8 cellular contexts compared by ENCODE assay signal in genomic region chr1:25566730-25567341, GRCh38. TPM values are rescaled to one million over a fixed set of nuclear protein-coding genes. Genes with fewer than 3 reads are reported as not detected.
DNase-seq lines count a peak whose midpoint lies in the region; ATAC-seq and TF ChIP-seq lines count a peak whose summit lies in the region.

No MANE protein-coding gene starts in this region.

- H3K9me3 ChIP-seq in SK-N-SH, result no peaks in the 10 kb centered on the region
- no peaks in the 10 kb centered on the region for H3K9me3 ChIP-seq in hepatocyte (ENCODE audit: low read depth)

- no peak for ATAC-seq in SK-N-SH treated with all-trans-retinoic acid at 6 μM for 48 hours
- no peak for ATAC-seq in GM18505 (IDR thresholded peaks at IDR 0.05; ENCODE audit: unreplicated experiment)
- ATAC-seq in HG02884 (IDR thresholded peaks at IDR 0.05; ENCODE audit: unreplicated experiment), result no peak

- H3K36me3 ChIP-seq in SK-N-SH (replicated peaks in 1 of 2; ENCODE audit: control insufficient read depth in 1 of 2, insufficient read depth in 2 of 2, low read length in 1 of 2), result peaks cover 0 to 4% of the 10 kb centered on the region in 2 experiments
- no peaks in the 10 kb centered on the region for H3K36me3 ChIP-seq in hepatocyte (replicated peaks; ENCODE audit: insufficient read depth, low read depth)

- TF ChIP-seq RAD21 in SK-N-SH (IDR thresholded peaks at IDR 0.05; ENCODE audit: low read length), result no peak

- H3F3A ChIP-seq in SK-N-SH (replicated peaks; ENCODE audit: insufficient read depth), result peaks cover 7% of the 10 kb centered on the region

- TF ChIP-seq EP300 in SK-N-SH (IDR thresholded peaks at IDR 0.05; ENCODE audit: borderline replicate concordance in 1 of 2, low read depth in 1 of 2, low read length in 1 of 2), result no peak

- H3K27me3 ChIP-seq in SK-N-SH (ENCODE audit: insufficient read depth) (no peaks in the 10 kb centered on the region), hepatocyte (no peaks in the 10 kb centered on the region)

- peak; percentile 54 for DNase-seq in SK-N-SH
- peak; percentile 21 for DNase-seq in activated naive CD8-positive, alpha-beta T cell treated with anti-CD3 and anti-CD28 coated beads, Interleukin-2, amount 50 U/mL, for 16 hours (ENCODE audit: low read depth, low spot score)
- DNase-seq in hepatocyte (ENCODE audit: low spot score), result peak; percentile 55
- peak; percentile 80 for DNase-seq in superior temporal gyrus (ENCODE audit: extremely low spot score)
- DNase-seq in central memory CD4-positive, alpha-beta T cell, result no peak

- TF ChIP-seq CTCF in SK-N-SH (IDR thresholded peaks at IDR 0.05) (no peak), hepatocyte (IDR thresholded peaks at IDR 0.05; ENCODE audit: poor library complexity) (no peak)

- H3K4me2 ChIP-seq in SK-N-SH (no peak overlapping the region), hepatocyte (no peak overlapping the region)

- H2AFZ ChIP-seq in SK-N-SH (ENCODE audit: low read depth) (no peak overlapping the region), hepatocyte (no peak overlapping the region)

- TF ChIP-seq POLR2A in GM18505 (IDR thresholded peaks at IDR 0.05; ENCODE audit: borderline replicate concordance, extremely low read depth, insufficient read depth, insufficient read length), result no peak

- peaks cover 0 to 11% of the 10 kb centered on the region in 2 experiments; a peak in 3 of 4 replicates for H3K4me1 ChIP-seq in SK-N-SH (ENCODE audit: control insufficient read depth in 1 of 2, insufficient read depth in 2 of 2, low read depth in 1 of 2, low read length in 1 of 2)
- H3K4me1 ChIP-seq in hepatocyte (ENCODE audit: insufficient read depth), result peaks cover 38% of the 10 kb centered on the region

- no peaks in the 10 kb centered on the region for H3K9me2 ChIP-seq in SK-N-SH
- no peaks in the 10 kb centered on the region for H3K9me2 ChIP-seq in hepatocyte (replicated peaks; ENCODE audit: insufficient read depth)

- POLR2A ChIA-PET in SK-N-SH (lab: Yijun Ruan, JAX), result no interaction called here

- 91% methylated on average over 21 of the region's 21 CpGs for WGBS in SK-N-SH (ENCODE audit: low lambda C conversion rate)
- WGBS in hepatocyte (ENCODE audit: low lambda C conversion rate, missing lambda C conversion rate), result 72% methylated on average over 21 of the region's 21 CpGs

- H3K79me2 ChIP-seq in SK-N-SH (ENCODE audit: insufficient read depth) (no peaks in the 10 kb centered on the region), hepatocyte (no peaks in the 10 kb centered on the region)

- no peak overlapping the region for H3K9ac ChIP-seq in SK-N-SH

- H3K27ac ChIP-seq in SK-N-SH (ENCODE audit: low read depth in 2 of 2, low read length in 1 of 2), result no peak overlapping the region
- peak overlapping the region; percentile 95 for H3K27ac ChIP-seq in hepatocyte

- CTCF ChIA-PET in SK-N-SH (lab: Yijun Ruan, JAX), result interaction anchor here (0.8 to 1.7 kb wide), 4 partner anchors 11 to 42 kb away, joined by 3 to 10 read pairs (median 4); no protein-coding TSS in a partner anchor

- H4K20me1 ChIP-seq in SK-N-SH (ENCODE audit: insufficient read depth), result no peaks in the 10 kb centered on the region
- no peaks in the 10 kb centered on the region for H4K20me1 ChIP-seq in hepatocyte (ENCODE audit: insufficient read depth, poor library complexity, severe bottlenecking)

- H3K4me3 ChIP-seq in SK-N-SH (ENCODE audit: low read depth in 2 of 2, low read length in 1 of 2) (no peak overlapping the region), hepatocyte (no peak overlapping the region)

TF ChIP-seq in SK-N-SH, 30 proteins besides CTCF, POLR2A, EP300 and RAD21:
- no peak for TF ChIP-seq TCF12 (IDR thresholded peaks at IDR 0.05)
- TF ChIP-seq, protein P1, sequence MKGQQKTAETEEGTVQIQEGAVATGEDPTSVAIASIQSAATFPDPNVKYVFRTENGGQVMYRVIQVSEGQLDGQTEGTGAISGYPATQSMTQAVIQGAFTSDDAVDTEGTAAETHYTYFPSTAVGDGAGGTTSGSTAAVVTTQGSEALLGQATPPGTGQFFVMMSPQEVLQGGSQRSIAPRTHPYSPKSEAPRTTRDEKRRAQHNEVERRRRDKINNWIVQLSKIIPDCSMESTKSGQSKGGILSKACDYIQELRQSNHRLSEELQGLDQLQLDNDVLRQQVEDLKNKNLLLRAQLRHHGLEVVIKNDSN (IDR thresholded peaks at IDR 0.05; ENCODE audit: borderline replicate concordance, low read depth), result no peak

TF ChIP-seq in SK-N-SH treated with all-trans-retinoic acid at 6 μM for 48 hours, 23 proteins besides CTCF, POLR2A, EP300 and RAD21 (continues in another document):
- TF ChIP-seq ZNF70 (CRISPR knock-in tag; IDR thresholded peaks at IDR 0.05) (no peak), ZFP3 (CRISPR knock-in tag; IDR thresholded peaks at IDR 0.05) (no peak), SNAI2 (CRISPR knock-in tag; IDR thresholded peaks at IDR 0.05) (no peak), RARB (CRISPR knock-in tag; IDR thresholded peaks at IDR 0.05) (no peak), TOX (CRISPR knock-in tag; IDR thresholded peaks at IDR 0.05; ENCODE audit: borderline replicate concordance) (no peak), OSR1 (CRISPR knock-in tag; IDR thresholded peaks at IDR 0.05) (no peak), POU6F1 (CRISPR knock-in tag; IDR thresholded peaks at IDR 0.05; ENCODE audit: borderline replicate concordance, low read depth) (no peak), ZFP30 (CRISPR knock-in tag; IDR thresholded peaks at IDR 0.05) (no peak), CSDC2 (CRISPR knock-in tag; IDR thresholded peaks at IDR 0.05) (no peak), ZNF565 (CRISPR knock-in tag; conservative IDR thresholded peaks at IDR 0.05; ENCODE audit: low read depth) (no peak)
- TF ChIP-seq, protein P2, sequence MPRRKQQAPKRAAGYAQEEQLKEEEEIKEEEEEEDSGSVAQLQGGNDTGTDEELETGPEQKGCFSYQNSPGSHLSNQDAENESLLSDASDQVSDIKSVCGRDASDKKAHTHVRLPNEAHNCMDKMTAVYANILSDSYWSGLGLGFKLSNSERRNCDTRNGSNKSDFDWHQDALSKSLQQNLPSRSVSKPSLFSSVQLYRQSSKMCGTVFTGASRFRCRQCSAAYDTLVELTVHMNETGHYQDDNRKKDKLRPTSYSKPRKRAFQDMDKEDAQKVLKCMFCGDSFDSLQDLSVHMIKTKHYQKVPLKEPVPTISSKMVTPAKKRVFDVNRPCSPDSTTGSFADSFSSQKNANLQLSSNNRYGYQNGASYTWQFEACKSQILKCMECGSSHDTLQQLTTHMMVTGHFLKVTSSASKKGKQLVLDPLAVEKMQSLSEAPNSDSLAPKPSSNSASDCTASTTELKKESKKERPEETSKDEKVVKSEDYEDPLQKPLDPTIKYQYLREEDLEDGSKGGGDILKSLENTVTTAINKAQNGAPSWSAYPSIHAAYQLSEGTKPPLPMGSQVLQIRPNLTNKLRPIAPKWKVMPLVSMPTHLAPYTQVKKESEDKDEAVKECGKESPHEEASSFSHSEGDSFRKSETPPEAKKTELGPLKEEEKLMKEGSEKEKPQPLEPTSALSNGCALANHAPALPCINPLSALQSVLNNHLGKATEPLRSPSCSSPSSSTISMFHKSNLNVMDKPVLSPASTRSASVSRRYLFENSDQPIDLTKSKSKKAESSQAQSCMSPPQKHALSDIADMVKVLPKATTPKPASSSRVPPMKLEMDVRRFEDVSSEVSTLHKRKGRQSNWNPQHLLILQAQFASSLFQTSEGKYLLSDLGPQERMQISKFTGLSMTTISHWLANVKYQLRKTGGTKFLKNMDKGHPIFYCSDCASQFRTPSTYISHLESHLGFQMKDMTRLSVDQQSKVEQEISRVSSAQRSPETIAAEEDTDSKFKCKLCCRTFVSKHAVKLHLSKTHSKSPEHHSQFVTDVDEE (CRISPR knock-in tag; IDR thresholded peaks at IDR 0.05), result no peak
- TF ChIP-seq, protein P3, sequence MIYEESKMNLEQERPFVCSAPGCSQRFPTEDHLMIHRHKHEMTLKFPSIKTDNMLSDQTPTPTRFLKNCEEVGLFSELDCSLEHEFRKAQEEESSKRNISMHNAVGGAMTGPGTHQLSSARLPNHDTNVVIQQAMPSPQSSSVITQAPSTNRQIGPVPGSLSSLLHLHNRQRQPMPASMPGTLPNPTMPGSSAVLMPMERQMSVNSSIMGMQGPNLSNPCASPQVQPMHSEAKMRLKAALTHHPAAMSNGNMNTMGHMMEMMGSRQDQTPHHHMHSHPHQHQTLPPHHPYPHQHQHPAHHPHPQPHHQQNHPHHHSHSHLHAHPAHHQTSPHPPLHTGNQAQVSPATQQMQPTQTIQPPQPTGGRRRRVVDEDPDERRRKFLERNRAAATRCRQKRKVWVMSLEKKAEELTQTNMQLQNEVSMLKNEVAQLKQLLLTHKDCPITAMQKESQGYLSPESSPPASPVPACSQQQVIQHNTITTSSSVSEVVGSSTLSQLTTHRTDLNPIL (CRISPR knock-in tag; IDR thresholded peaks at IDR 0.05; ENCODE audit: low read depth), result no peak

RNA-seq across cellular contexts. Expression of gene LDLRAP1, which starts 23.4 kb away (rescaled TPM):
- polyA plus RNA-seq in SK-N-SH (2012; rRNA removed) (15.8 and 19.1 TPM in 2 replicates), hepatocyte (21.1 and 27.5 TPM in 2 replicates)
- 10.1 and 13.7 TPM in 2 replicates for polyA plus RNA-seq in SK-N-SH (2012; cell fraction: cytosol; rRNA removed)
- 29.4 and 29.5 TPM in 2 replicates for polyA plus RNA-seq in SK-N-SH (2012; cell fraction: nucleus; rRNA removed)
- total RNA-seq in hepatocyte, result 17.3 and 20.5 TPM in 2 replicates

RNA-seq across cellular contexts. Expression of gene MAN1C1, which starts 49.8 kb away (rescaled TPM):
- 0.20 and 0.26 TPM in 2 replicates for polyA plus RNA-seq in SK-N-SH (2012; rRNA removed)
- polyA plus RNA-seq in SK-N-SH (2012; cell fraction: cytosol; rRNA removed), result 0.21 and 0.32 TPM in 2 replicates
- polyA plus RNA-seq in SK-N-SH (2012; cell fraction: nucleus; rRNA removed), result 0.25 and 0.27 TPM in 2 replicates
- 19.9 and 20.6 TPM in 2 replicates for total RNA-seq in hepatocyte
- 24.6 and 29.3 TPM in 2 replicates for polyA plus RNA-seq in hepatocyte

Comparison
In these comparisons a context has a peak if more than half of its experiments do, and no peak if none do; other contexts are left out.
1. RNA of gene MAN1C1, which starts 49.8 kb away (polyA plus RNA-seq): 24.6 to 29.3 TPM in hepatocyte; 0.20 to 0.32 TPM in SK-N-SH; every median in the first group is over 10 times any median in the second.